In the genomic region with DNA sequence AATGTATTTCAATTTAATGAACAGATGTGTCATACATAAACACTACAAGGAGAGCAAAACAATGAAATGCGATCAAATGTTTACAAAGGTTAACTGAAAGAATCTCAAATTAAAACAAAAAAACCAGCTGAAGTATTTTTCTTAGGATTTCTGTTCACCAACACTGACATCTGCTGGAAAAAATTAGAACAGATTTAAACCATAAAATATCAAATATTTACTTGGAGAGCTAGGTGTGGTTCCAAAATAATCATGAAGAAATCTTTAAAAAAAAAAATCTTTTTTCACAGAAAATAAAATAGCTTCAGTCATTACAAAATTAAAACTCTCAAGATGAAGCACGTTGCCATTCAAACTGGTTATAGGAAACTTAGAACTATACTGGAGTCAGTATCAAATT, we compare ENCODE assay signal across 11 cellular contexts. TPM values are rescaled to one million over a fixed set of nuclear protein-coding genes. Genes with fewer than 3 reads are reported as not detected.
DNase-seq lines count a peak whose midpoint lies in the region; ATAC-seq, FAIRE-seq and TF ChIP-seq lines count a peak whose summit lies in the region.
"Had no signal": no experiment of that assay in that cellular context is flagged by ENCODE, and none has a peak within 500 bp of the region (broad histone marks: within the 10 kb centered on the region; RNA-seq: fewer than 3 reads in every experiment).

No MANE protein-coding gene starts in this region.

- H3K4me3 ChIP-seq in AG10803 (ENCODE audit: low read length) (no peak overlapping the region), HFF-Myc (replicated peaks; ENCODE audit: low read depth, low read length) (no peak overlapping the region), K562 (no peak overlapping the region), lower lobe of right lung (no peak overlapping the region)

- 90% methylated on average over 2 of the region's 2 CpGs for WGBS in K562 (ENCODE audit: insufficient coverage, low coverage, missing lambda C conversion rate)

- 0 out of 3 replicates have a peak, but pooled peaks cover 3% of the 10 kb centered on the region for H3K79me2 ChIP-seq in K562 (ENCODE audit: control insufficient read depth, insufficient read depth, low read length)

- BruUV-seq in K562 (replicated peaks; lab: Mats Ljungman, UMichigan): no TSS peak

- TF ChIP-seq POLR2A in K562 (conservative IDR thresholded peaks at IDR 0.05): no peak

- no peaks in the 10 kb centered on the region for H3K9me3 Mint-ChIP-seq in WTC11
- H3K9me3 Mint-ChIP-seq: activated naive CD4-positive, alpha-beta T cell treated with anti-CD3 and anti-CD28 coated beads, Interleukin-2, amount 50 U/mL, for 72 hours had no signal

- H2AFZ ChIP-seq in K562 (ENCODE audit: low read depth, low read length): no peak overlapping the region

- no peaks in the 10 kb centered on the region for H3K4me1 Mint-ChIP-seq in WTC11

- H3K4me2 ChIP-seq in K562 (ENCODE audit: insufficient read depth, low read length): no peak overlapping the region

- intact Hi-C loops in K562 (cut with micrococcal nuclease) (no loop called here), lower lobe of right lung (cut with DNase I) (no loop called here)

- H3K4me1 ChIP-seq in K562 (replicated peaks in 1 of 2; ENCODE audit: control insufficient read depth in 2 of 2, insufficient read depth in 2 of 2, low read length in 2 of 2): no peaks in the 10 kb centered on the region
- peaks cover 5% of the 10 kb centered on the region for H3K4me1 ChIP-seq in lower lobe of right lung

- H3K27ac Mint-ChIP-seq in WTC11: no peak overlapping the region
- H3K27ac Mint-ChIP-seq: activated naive CD4-positive, alpha-beta T cell treated with anti-CD3 and anti-CD28 coated beads, Interleukin-2, amount 50 U/mL, for 72 hours had no signal

- no peak for TF ChIP-seq EP300 in K562 (IDR thresholded peaks at IDR 0.05; ENCODE audit: low read length)

- H3K4me3 Mint-ChIP-seq in WTC11: no peak overlapping the region

- no peak overlapping the region for H3K9ac ChIP-seq in K562 (ENCODE audit: insufficient read depth in 1 of 2, low read depth in 2 of 2, low read length in 2 of 2)

- no peak for TF ChIP-seq RAD21 in K562 (CRISPR knock-in tag; conservative IDR thresholded peaks at IDR 0.05 in 1 of 2, IDR thresholded peaks at IDR 0.05 in 1 of 2)

- peaks cover 57% of the 10 kb centered on the region for H3K36me3 Mint-ChIP-seq in WTC11

- DNase-seq in AG10803 (ENCODE audit: low read depth): peak; percentile 26
- no peak for DNase-seq in HFF-Myc (ENCODE audit: extremely low read depth, low read depth)
- no peak for DNase-seq in K562 (ENCODE audit: extremely low read depth in 1 of 4, low spot score in 3 of 4)
- no peak for DNase-seq in lower lobe of right lung
- DNase-seq in activated CD4-positive, CD25-positive, alpha-beta regulatory T cell treated with anti-CD3 and anti-CD28 coated beads, Interleukin-2, amount 50 U/mL, for 72 hours: no peak
- no peak for DNase-seq in WTC11 (ENCODE audit: low spot score)
- no peak for DNase-seq in MV-4-11 (lab: John Stamatoyannopoulos, UW)
- DNase-seq: NCI-H524, occipital lobe had no signal

- TF ChIP-seq CTCF in AG10803 (conservative IDR thresholded peaks at IDR 0.05; ENCODE audit: low read length) (peak; percentile 55), HFF-Myc (IDR thresholded peaks at IDR 0.05; ENCODE audit: low read depth, low read length, missing control alignments) (peak; percentile 9), K562 (IDR thresholded peaks at IDR 0.05 in 2 of 3, conservative IDR thresholded peaks at IDR 0.05 in 1 of 3; ENCODE audit: insufficient read depth in 2 of 3, low read depth in 1 of 3, low read length in 3 of 3) (peak in 1 of 3 experiments; percentile 35; a peak in 1 of 6 replicates), lower lobe of right lung (IDR thresholded peaks at IDR 0.05) (peak; percentile 25), WTC11 (IDR thresholded peaks at IDR 0.05) (no peak)

- H3K9me1 ChIP-seq in K562 (ENCODE audit: control insufficient read depth, insufficient read depth, low read length): no peaks in the 10 kb centered on the region

- CTCF ChIA-PET in K562 (lab: Yijun Ruan, JAX; ENCODE audit: low intra/inter-chr PET ratio) (interaction anchor here (1.1 kb wide), 1 partner anchor 556 kb away, joined by 4 read pairs; no protein-coding TSS in a partner anchor), WTC11 (lab: Charles Lee) (interaction anchor here (0.6 to 1.1 kb wide), 4 partner anchors 13 to 557 kb away, joined by 3 to 5 read pairs (median 3); no protein-coding TSS in a partner anchor)

- no peaks in the 10 kb centered on the region for H4K20me1 ChIP-seq in K562 (replicated peaks; ENCODE audit: control insufficient read depth, insufficient read depth, low read length)

- no peak overlapping the region for H3K27ac ChIP-seq in K562 (ENCODE audit: extremely low read depth, low read depth, low read length)
- H3K27ac ChIP-seq in lower lobe of right lung: no peak overlapping the region

- ATAC-seq in K562 (no peak), lower lobe of right lung (no peak), WTC11 (no peak), HG02642 (IDR thresholded peaks at IDR 0.05; ENCODE audit: poor library complexity, unreplicated experiment) (no peak)
- ATAC-seq: activated naive CD4-positive, alpha-beta T cell treated with anti-CD3 and anti-CD28 coated beads, Interleukin-2, amount 50 U/mL, for 72 hours had no signal

- H3K27me3 ChIP-seq in K562 (ENCODE audit: control insufficient read depth in 2 of 2, insufficient read depth in 2 of 2, low read length in 2 of 2) (no peaks in the 10 kb centered on the region), lower lobe of right lung (ENCODE audit: low read depth) (no peaks in the 10 kb centered on the region)

- no peaks in the 10 kb centered on the region for H3K27me3 Mint-ChIP-seq in WTC11 (ENCODE audit: low read depth)

- POLR2A ChIA-PET in K562 (lab: Yijun Ruan, JAX): interaction anchor here (1.0 to 3.2 kb wide), 2 partner anchors 9 to 13 kb away, joined by 3 to 18 read pairs; a partner anchor contains a TSS
- POLR2A ChIA-PET in WTC11 (lab: Charles Lee): no interaction called here

- H3K36me3 ChIP-seq in K562 (ENCODE audit: control insufficient read depth, insufficient read depth, low read length) (peaks cover 96% of the 10 kb centered on the region), lower lobe of right lung (peaks cover 94% of the 10 kb centered on the region)

- H3K9me3 ChIP-seq in K562 (replicated peaks; ENCODE audit: control insufficient read depth, insufficient read depth, low read depth, low read length) (no peaks in the 10 kb centered on the region), lower lobe of right lung (no peaks in the 10 kb centered on the region)

- FAIRE-seq in K562 (lab: Jason Lieb, UNC): peak; percentile 19

- in situ Hi-C loops in K562 (cut with MboI): loop anchor here (25.0 kb wide), 1 partner anchor 911 kb away; no protein-coding TSS in a partner anchor

TF ChIP-seq in K562, 482 proteins besides CTCF, POLR2A, EP300 and RAD21 (continues in another document):
- TF ChIP-seq RBFOX2 (IDR thresholded peaks at IDR 0.05; ENCODE audit: low read depth, low read length): peak; percentile 18; the same call in 1 of the 2 replicates

TF ChIP-seq in WTC11, 78 proteins besides CTCF, POLR2A, EP300 and RAD21 (continues in another document):
- no peak for TF ChIP-seq ELF4 (CRISPR knock-in tag; IDR thresholded peaks at IDR 0.05; ENCODE audit: low read depth)
- TF ChIP-seq, protein P1, sequence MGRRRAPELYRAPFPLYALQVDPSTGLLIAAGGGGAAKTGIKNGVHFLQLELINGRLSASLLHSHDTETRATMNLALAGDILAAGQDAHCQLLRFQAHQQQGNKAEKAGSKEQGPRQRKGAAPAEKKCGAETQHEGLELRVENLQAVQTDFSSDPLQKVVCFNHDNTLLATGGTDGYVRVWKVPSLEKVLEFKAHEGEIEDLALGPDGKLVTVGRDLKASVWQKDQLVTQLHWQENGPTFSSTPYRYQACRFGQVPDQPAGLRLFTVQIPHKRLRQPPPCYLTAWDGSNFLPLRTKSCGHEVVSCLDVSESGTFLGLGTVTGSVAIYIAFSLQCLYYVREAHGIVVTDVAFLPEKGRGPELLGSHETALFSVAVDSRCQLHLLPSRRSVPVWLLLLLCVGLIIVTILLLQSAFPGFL (CRISPR knock-in tag; IDR thresholded peaks at IDR 0.05; ENCODE audit: borderline replicate concordance): no peak
- TF ChIP-seq, protein P2, sequence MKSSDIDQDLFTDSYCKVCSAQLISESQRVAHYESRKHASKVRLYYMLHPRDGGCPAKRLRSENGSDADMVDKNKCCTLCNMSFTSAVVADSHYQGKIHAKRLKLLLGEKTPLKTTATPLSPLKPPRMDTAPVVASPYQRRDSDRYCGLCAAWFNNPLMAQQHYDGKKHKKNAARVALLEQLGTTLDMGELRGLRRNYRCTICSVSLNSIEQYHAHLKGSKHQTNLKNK (CRISPR knock-in tag; IDR thresholded peaks at IDR 0.05): no peak
- TF ChIP-seq, protein P3, sequence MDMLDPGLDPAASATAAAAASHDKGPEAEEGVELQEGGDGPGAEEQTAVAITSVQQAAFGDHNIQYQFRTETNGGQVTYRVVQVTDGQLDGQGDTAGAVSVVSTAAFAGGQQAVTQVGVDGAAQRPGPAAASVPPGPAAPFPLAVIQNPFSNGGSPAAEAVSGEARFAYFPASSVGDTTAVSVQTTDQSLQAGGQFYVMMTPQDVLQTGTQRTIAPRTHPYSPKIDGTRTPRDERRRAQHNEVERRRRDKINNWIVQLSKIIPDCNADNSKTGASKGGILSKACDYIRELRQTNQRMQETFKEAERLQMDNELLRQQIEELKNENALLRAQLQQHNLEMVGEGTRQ (CRISPR knock-in tag; IDR thresholded peaks at IDR 0.05): no peak

RNA-seq across cellular contexts. Expression of a gene that starts 13.8 kb away (rescaled TPM):
- total RNA-seq in K562 (2011; cell fraction: chromatin; rRNA removed; ENCODE audit: low replicate concordance): 40.5 and 87.9 TPM in 2 replicates
- 30.2 and 36.1 TPM in 2 replicates for total RNA-seq in K562 (2011; cell fraction: nucleolus; rRNA removed)
- total RNA-seq in K562 (2011; cell fraction: nucleoplasm; rRNA removed): 71.1 and 78.1 TPM in 2 replicates
- 158 and 187 TPM in 2 replicates for total RNA-seq in K562 (2014; rRNA removed)
- total RNA-seq in K562 (2014; rRNA removed; fragmentation: Illumina TruSeq; extraction: Trizol): 393 and 449 TPM in 2 replicates
- total RNA-seq in K562 (2015; rRNA removed; fragmentation: Illumina TruSeq; extraction: Trizol): 258 and 284 TPM in 2 replicates
- 237 and 256 TPM in 2 replicates for total RNA-seq in K562 (2021)
- polyA plus RNA-seq in K562 (2011; rRNA removed): 175 and 270 TPM in 2 replicates
- 61.6 and 110 TPM in 2 replicates for polyA plus RNA-seq in K562 (2011; cell fraction: cytosol; rRNA removed)
- 33.5 and 55.7 TPM in 2 replicates for polyA plus RNA-seq in K562 (2011; cell fraction: nucleus; rRNA removed)
- polyA plus RNA-seq in K562 (2012): 228 and 267 TPM in 2 replicates
- polyA plus RNA-seq in K562 (2014; fragmentation: Illumina TruSeq; extraction: Trizol): 271 and 289 TPM in 2 replicates
- 100 to 1,000 TPM; 729 to 850 TPM for polyA plus RNA-seq in K562 (2014; fragmentation: Nextera tagmentation; extraction: Ambion mirVana)
- 202 and 223 TPM in 2 replicates for polyA plus RNA-seq in K562 (2014; rRNA removed)
- polyA minus RNA-seq in K562 (2011; rRNA and poly(A)+ RNA removed): 309 and 346 TPM in 2 replicates
- 79.4 and 123 TPM in 2 replicates for polyA minus RNA-seq in K562 (2011; cell fraction: cytosol; rRNA and poly(A)+ RNA removed)
- polyA minus RNA-seq in K562 (2011; cell fraction: nucleus; rRNA and poly(A)+ RNA removed): 48.5 and 95.6 TPM in 2 replicates
- total RNA-seq in lower lobe of right lung: 70.4 TPM
- total RNA-seq in WTC11 (2021): 121 to 126 TPM (median 124 TPM) in 3 replicates
